In the genomic region with DNA sequence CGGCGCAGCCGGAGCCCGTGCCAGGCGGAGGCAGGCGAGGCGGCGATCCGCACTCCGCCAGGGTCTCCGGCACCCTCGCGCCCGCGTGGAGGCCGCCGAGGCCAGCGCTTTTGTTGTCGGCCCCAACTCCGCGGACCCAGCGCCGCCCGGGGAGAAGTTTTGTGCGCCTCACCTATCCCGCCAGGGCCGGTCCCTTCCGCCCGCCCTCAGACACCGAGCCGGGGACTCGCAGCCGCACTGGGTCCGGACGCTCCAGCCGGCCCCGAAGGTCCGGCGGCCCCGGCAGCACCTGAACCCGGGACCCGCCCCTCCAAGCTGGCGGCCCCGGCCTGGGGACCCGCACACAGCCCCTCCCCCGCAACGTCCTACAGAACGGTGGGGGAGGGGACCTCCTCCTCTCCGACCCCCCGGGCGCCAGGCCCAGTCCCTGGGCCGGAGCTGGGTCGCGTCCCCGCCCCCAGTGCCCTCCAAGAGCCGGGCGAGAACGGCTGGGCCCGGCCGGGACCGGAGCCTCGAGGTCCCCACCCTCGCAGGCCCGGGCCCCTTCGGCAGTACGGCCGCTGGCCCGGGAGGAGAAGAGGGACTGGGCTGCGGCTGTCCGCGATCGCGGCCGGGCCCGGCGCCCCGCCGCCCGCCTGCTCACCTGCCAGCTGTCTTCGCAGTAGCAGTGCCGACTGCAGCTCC, we compare ENCODE assay signal across 1 cellular context.
TF ChIP-seq lines count a peak whose summit lies in the region.

No MANE protein-coding gene starts in this region.

TF ChIP-seq in HepG2, 621 proteins besides CTCF, POLR2A, EP300 and RAD21 (continued from another document and continues in another):
- TF ChIP-seq, protein P1, sequence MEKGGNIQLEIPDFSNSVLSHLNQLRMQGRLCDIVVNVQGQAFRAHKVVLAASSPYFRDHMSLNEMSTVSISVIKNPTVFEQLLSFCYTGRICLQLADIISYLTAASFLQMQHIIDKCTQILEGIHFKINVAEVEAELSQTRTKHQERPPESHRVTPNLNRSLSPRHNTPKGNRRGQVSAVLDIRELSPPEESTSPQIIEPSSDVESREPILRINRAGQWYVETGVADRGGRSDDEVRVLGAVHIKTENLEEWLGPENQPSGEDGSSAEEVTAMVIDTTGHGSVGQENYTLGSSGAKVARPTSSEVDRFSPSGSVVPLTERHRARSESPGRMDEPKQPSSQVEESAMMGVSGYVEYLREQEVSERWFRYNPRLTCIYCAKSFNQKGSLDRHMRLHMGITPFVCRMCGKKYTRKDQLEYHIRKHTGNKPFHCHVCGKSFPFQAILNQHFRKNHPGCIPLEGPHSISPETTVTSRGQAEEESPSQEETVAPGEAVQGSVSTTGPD (CRISPR knock-in tag; IDR thresholded peaks at IDR 0.05): no peak
- no peak for TF ChIP-seq NR2F1 (CRISPR knock-in tag; IDR thresholded peaks at IDR 0.05)
- no peak for TF ChIP-seq HNRNPUL1 (IDR thresholded peaks at IDR 0.05; ENCODE audit: low read depth, low read length)
- TF ChIP-seq ZZZ3 (CRISPR knock-in tag; IDR thresholded peaks at IDR 0.05; ENCODE audit: borderline replicate concordance): 0 out of 2 replicates have a peak, but pooled peaks have one; percentile 44
- TF ChIP-seq ZBTB42 (CRISPR knock-in tag; IDR thresholded peaks at IDR 0.05): no peak
- peak; percentile 95 for TF ChIP-seq PRPF4 (IDR thresholded peaks at IDR 0.05; ENCODE audit: low read depth, low read length, poor library complexity, severe bottlenecking)
- no peak for TF ChIP-seq PHF20 (CRISPR knock-in tag; IDR thresholded peaks at IDR 0.05)
- TF ChIP-seq SMAD3 (CRISPR knock-in tag; IDR thresholded peaks at IDR 0.05): no peak
- no peak for TF ChIP-seq CBX5 (CRISPR knock-in tag; IDR thresholded peaks at IDR 0.05; ENCODE audit: borderline replicate concordance)
- no peak for TF ChIP-seq THRA (CRISPR knock-in tag; IDR thresholded peaks at IDR 0.05; ENCODE audit: borderline replicate concordance)
- TF ChIP-seq KLF9 (CRISPR knock-in tag; IDR thresholded peaks at IDR 0.05; ENCODE audit: low read depth): no peak
- TF ChIP-seq, protein P2, sequence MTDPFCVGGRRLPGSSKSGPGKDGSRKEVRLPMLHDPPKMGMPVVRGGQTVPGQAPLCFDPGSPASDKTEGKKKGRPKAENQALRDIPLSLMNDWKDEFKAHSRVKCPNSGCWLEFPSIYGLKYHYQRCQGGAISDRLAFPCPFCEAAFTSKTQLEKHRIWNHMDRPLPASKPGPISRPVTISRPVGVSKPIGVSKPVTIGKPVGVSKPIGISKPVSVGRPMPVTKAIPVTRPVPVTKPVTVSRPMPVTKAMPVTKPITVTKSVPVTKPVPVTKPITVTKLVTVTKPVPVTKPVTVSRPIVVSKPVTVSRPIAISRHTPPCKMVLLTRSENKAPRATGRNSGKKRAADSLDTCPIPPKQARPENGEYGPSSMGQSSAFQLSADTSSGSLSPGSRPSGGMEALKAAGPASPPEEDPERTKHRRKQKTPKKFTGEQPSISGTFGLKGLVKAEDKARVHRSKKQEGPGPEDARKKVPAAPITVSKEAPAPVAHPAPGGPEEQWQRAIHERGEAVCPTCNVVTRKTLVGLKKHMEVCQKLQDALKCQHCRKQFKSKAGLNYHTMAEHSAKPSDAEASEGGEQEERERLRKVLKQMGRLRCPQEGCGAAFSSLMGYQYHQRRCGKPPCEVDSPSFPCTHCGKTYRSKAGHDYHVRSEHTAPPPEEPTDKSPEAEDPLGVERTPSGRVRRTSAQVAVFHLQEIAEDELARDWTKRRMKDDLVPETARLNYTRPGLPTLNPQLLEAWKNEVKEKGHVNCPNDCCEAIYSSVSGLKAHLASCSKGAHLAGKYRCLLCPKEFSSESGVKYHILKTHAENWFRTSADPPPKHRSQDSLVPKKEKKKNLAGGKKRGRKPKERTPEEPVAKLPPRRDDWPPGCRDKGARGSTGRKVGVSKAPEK (CRISPR knock-in tag; IDR thresholded peaks at IDR 0.05; ENCODE audit: borderline replicate concordance): no peak
- TF ChIP-seq MED13 (CRISPR knock-in tag; IDR thresholded peaks at IDR 0.05): no peak
- TF ChIP-seq SRY (CRISPR knock-in tag; IDR thresholded peaks at IDR 0.05): no peak
- TF ChIP-seq CHD2 (IDR thresholded peaks at IDR 0.05; ENCODE audit: low read depth, low read length): 0 out of 2 replicates have a peak, but pooled peaks have one; percentile 31
- no peak for TF ChIP-seq HNF4G (IDR thresholded peaks at IDR 0.05; ENCODE audit: borderline replicate concordance, low read depth, low read length)
- TF ChIP-seq HNF4G (CRISPR knock-in tag; IDR thresholded peaks at IDR 0.05; ENCODE audit: borderline replicate concordance, low read depth): no peak
- TF ChIP-seq ZBTB7B (CRISPR knock-in tag; IDR thresholded peaks at IDR 0.05): no peak
- TF ChIP-seq GLMP (CRISPR knock-in tag; IDR thresholded peaks at IDR 0.05; ENCODE audit: borderline replicate concordance): no peak
- TF ChIP-seq, protein P3, sequence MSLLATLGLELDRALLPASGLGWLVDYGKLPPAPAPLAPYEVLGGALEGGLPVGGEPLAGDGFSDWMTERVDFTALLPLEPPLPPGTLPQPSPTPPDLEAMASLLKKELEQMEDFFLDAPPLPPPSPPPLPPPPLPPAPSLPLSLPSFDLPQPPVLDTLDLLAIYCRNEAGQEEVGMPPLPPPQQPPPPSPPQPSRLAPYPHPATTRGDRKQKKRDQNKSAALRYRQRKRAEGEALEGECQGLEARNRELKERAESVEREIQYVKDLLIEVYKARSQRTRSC (CRISPR knock-in tag; IDR thresholded peaks at IDR 0.05; ENCODE audit: low read depth): 0 out of 2 replicates have a peak, but pooled peaks have one; percentile 67
- TF ChIP-seq MZF1 (CRISPR knock-in tag; IDR thresholded peaks at IDR 0.05; ENCODE audit: borderline replicate concordance): no peak
- no peak for TF ChIP-seq ZNF720 (CRISPR knock-in tag; IDR thresholded peaks at IDR 0.05)
- TF ChIP-seq ZNF678 (CRISPR knock-in tag; IDR thresholded peaks at IDR 0.05): peak; percentile 56; the same call in 1 of the 2 replicates
- TF ChIP-seq, protein P4, sequence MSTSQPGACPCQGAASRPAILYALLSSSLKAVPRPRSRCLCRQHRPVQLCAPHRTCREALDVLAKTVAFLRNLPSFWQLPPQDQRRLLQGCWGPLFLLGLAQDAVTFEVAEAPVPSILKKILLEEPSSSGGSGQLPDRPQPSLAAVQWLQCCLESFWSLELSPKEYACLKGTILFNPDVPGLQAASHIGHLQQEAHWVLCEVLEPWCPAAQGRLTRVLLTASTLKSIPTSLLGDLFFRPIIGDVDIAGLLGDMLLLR (CRISPR knock-in tag; IDR thresholded peaks at IDR 0.05): no peak
- TF ChIP-seq, protein P5, sequence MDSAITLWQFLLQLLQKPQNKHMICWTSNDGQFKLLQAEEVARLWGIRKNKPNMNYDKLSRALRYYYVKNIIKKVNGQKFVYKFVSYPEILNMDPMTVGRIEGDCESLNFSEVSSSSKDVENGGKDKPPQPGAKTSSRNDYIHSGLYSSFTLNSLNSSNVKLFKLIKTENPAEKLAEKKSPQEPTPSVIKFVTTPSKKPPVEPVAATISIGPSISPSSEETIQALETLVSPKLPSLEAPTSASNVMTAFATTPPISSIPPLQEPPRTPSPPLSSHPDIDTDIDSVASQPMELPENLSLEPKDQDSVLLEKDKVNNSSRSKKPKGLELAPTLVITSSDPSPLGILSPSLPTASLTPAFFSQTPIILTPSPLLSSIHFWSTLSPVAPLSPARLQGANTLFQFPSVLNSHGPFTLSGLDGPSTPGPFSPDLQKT (CRISPR knock-in tag; IDR thresholded peaks at IDR 0.05; ENCODE audit: borderline replicate concordance): no peak
- no peak for TF ChIP-seq FOXK2 (IDR thresholded peaks at IDR 0.05)
- no peak for TF ChIP-seq HOXA3 (CRISPR knock-in tag; IDR thresholded peaks at IDR 0.05)
- TF ChIP-seq ZNF383 (CRISPR knock-in tag; IDR thresholded peaks at IDR 0.05; ENCODE audit: borderline replicate concordance): 0 out of 2 replicates have a peak, but pooled peaks have one; percentile 46
- TF ChIP-seq ZSCAN20 (CRISPR knock-in tag; IDR thresholded peaks at IDR 0.05; ENCODE audit: borderline replicate concordance): no peak
- no peak for TF ChIP-seq ZNF142 (CRISPR knock-in tag; IDR thresholded peaks at IDR 0.05)
- TF ChIP-seq ATM (IDR thresholded peaks at IDR 0.05; ENCODE audit: borderline replicate concordance): no peak
- TF ChIP-seq CREB1 (IDR thresholded peaks at IDR 0.05): no peak
- no peak for TF ChIP-seq CREB1 (CRISPR knock-in tag; IDR thresholded peaks at IDR 0.05)
- TF ChIP-seq, protein P6, sequence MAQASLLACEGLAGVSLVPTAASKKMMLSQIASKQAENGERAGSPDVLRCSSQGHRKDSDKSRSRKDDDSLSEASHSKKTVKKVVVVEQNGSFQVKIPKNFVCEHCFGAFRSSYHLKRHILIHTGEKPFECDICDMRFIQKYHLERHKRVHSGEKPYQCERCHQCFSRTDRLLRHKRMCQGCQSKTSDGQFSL (CRISPR knock-in tag; IDR thresholded peaks at IDR 0.05): no peak
- TF ChIP-seq, protein P7, sequence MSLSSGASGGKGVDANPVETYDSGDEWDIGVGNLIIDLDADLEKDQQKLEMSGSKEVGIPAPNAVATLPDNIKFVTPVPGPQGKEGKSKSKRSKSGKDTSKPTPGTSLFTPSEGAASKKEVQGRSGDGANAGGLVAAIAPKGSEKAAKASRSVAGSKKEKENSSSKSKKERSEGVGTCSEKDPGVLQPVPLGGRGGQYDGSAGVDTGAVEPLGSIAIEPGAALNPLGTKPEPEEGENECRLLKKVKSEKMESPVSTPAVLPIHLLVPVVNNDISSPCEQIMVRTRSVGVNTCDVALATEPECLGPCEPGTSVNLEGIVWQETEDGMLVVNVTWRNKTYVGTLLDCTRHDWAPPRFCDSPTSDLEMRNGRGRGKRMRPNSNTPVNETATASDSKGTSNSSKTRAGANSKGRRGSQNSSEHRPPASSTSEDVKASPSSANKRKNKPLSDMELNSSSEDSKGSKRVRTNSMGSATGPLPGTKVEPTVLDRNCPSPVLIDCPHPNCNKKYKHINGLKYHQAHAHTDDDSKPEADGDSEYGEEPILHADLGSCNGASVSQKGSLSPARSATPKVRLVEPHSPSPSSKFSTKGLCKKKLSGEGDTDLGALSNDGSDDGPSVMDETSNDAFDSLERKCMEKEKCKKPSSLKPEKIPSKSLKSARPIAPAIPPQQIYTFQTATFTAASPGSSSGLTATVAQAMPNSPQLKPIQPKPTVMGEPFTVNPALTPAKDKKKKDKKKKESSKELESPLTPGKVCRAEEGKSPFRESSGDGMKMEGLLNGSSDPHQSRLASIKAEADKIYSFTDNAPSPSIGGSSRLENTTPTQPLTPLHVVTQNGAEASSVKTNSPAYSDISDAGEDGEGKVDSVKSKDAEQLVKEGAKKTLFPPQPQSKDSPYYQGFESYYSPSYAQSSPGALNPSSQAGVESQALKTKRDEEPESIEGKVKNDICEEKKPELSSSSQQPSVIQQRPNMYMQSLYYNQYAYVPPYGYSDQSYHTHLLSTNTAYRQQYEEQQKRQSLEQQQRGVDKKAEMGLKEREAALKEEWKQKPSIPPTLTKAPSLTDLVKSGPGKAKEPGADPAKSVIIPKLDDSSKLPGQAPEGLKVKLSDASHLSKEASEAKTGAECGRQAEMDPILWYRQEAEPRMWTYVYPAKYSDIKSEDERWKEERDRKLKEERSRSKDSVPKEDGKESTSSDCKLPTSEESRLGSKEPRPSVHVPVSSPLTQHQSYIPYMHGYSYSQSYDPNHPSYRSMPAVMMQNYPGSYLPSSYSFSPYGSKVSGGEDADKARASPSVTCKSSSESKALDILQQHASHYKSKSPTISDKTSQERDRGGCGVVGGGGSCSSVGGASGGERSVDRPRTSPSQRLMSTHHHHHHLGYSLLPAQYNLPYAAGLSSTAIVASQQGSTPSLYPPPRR (CRISPR knock-in tag; IDR thresholded peaks at IDR 0.05; ENCODE audit: borderline replicate concordance): no peak
